In the genomic region with DNA sequence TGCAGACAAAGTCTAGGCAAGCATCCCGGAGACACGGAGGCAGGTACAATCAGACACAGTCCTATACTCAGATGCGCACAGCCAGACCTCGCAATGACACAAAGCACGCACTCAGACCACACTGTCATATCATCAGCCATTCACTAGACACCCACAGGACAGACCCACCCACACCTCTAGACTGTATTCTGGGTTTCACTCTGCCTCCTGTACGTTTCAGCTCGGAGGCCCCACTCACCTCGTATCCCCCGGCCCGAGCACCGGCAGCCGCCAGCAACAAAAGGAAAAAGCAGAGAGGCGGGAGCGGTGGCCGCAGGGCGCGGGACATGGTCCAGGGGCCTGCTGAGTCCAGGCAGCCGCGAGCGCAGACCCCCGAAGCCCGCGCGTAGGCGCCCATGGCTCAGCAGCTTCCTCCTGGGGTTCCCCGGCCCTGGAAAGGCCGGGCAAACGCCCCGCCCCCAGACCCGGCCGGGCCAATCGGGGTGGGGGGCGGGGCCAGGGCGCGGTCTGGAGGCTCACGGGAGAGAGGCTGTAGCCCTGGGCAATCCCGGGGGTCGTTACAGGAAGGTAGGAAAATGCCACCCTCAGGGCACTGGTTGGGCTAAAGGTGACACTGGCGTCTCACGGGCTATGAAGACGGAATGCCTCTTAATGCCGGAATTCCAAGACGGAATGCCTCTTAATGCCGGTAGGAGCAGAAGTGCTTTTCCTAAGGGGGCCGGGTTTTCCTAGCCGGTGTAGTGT, we compare ENCODE assay signal across 8 cellular contexts. TPM values are rescaled to one million over a fixed set of nuclear protein-coding genes. Genes with fewer than 3 reads are reported as not detected.
DNase-seq lines count a peak whose midpoint lies in the region; ATAC-seq, FAIRE-seq and TF ChIP-seq lines count a peak whose summit lies in the region.

A gene (minus strand): TSS at position 438 of the 744 bp plus-strand sequence. CDS start 41 bp downstream, at position 397.
A gene with protein sequence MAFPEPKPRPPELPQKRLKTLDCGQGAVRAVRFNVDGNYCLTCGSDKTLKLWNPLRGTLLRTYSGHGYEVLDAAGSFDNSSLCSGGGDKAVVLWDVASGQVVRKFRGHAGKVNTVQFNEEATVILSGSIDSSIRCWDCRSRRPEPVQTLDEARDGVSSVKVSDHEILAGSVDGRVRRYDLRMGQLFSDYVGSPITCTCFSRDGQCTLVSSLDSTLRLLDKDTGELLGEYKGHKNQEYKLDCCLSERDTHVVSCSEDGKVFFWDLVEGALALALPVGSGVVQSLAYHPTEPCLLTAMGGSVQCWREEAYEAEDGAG (plus strand): TSS at position 503 of the 744 bp plus-strand sequence. CDS start 2,984 bp downstream, outside the sequence.

- peak within 1 kb of the TSS; percentile 96 for H3K18ac ChIP-seq in neuronal stem cell (ENCODE audit: low read length)

- H2AFZ ChIP-seq in neuronal stem cell (ENCODE audit: low read length), result peak within 1 kb of the TSS; percentile 92

- no peak within 1 kb of the TSS for H2AK5ac ChIP-seq in neuronal stem cell (ENCODE audit: low read depth, low read length)

- TF ChIP-seq CTCF in LNCaP clone FGC (IDR thresholded peaks at IDR 0.05; ENCODE audit: control insufficient read depth, extremely low read depth, insufficient read depth), result no peak

- H3K27ac ChIP-seq in neuronal stem cell (replicated peaks; ENCODE audit: low read length) (no peak within 1 kb of the TSS), subcutaneous abdominal adipose tissue (ENCODE audit: low read depth, low read length) (peak within 1 kb of the TSS; percentile 76)

- no peak within 1 kb of the TSS for H2BK15ac ChIP-seq in neuronal stem cell (ENCODE audit: low read length)

- H3K9ac ChIP-seq in neuronal stem cell (ENCODE audit: low read depth, low read length, poor library complexity) (peak within 1 kb of the TSS; percentile 90), subcutaneous abdominal adipose tissue (ENCODE audit: low read length in 5 of 5) (peak within 1 kb of the TSS; percentile 84 to 99 (median 90))

- in situ Hi-C loops in SK-MEL-5 (cut with HindIII; ENCODE audit: low pct_unique_long_range_greater_than_20kb, low sequenced_read_pairs), result no loop called here

- H3K27me3 ChIP-seq in neuronal stem cell (ENCODE audit: control insufficient read depth in 3 of 3, insufficient read depth in 3 of 3, low read depth in 1 of 3, low read length in 3 of 3), result no peaks in the 10 kb centered on the region
- no peaks in the 10 kb centered on the region for H3K27me3 ChIP-seq in subcutaneous abdominal adipose tissue (ENCODE audit: control insufficient read depth in 5 of 5, insufficient read depth in 4 of 5, low read length in 5 of 5)

- H3K14ac ChIP-seq in neuronal stem cell (ENCODE audit: low read length), result no peak within 1 kb of the TSS

- peaks cover 17 to 25% of the 10 kb centered on the region in 2 donors for H3K4me1 ChIP-seq in neuronal stem cell (ENCODE audit: control insufficient read depth in 2 of 2, insufficient read depth in 1 of 2, low read depth in 1 of 2, low read length in 2 of 2)
- H3K4me1 ChIP-seq in subcutaneous abdominal adipose tissue (ENCODE audit: control insufficient read depth in 5 of 5, insufficient read depth in 5 of 5, low read length in 5 of 5), result peaks cover 21 to 67% (median 48%) of the 10 kb centered on the region in 5 donors

- H3K4me2 ChIP-seq in neuronal stem cell (ENCODE audit: insufficient read depth, low read length, poor library complexity, severe bottlenecking), result peak within 1 kb of the TSS; percentile 62

- H3K4me3 ChIP-seq in LNCaP clone FGC (ENCODE audit: low read depth, low read length), result peak within 1 kb of the TSS; percentile 98
- peak within 1 kb of the TSS; percentile 67 to 90 for H3K4me3 ChIP-seq in neuronal stem cell (ENCODE audit: low read length in 2 of 2)
- H3K4me3 ChIP-seq in subcutaneous abdominal adipose tissue (ENCODE audit: low read depth in 1 of 5, low read length in 5 of 5), result peak within 1 kb of the TSS; percentile 86 to 98 (median 95)

- WGBS in neuronal stem cell (ENCODE audit: extremely low coverage in 2 of 2, insufficient read length in 2 of 2, insufficient replicate concordance in 1 of 2), 2 donors, result no CpG with 5 or more reads among the region's 46 CpGs

- H3K9me3 ChIP-seq in neuronal stem cell (replicated peaks in 1 of 2; ENCODE audit: control insufficient read depth in 2 of 2, insufficient read depth in 1 of 2, low read depth in 1 of 2, low read length in 2 of 2) (no peaks in the 10 kb centered on the region), subcutaneous abdominal adipose tissue (ENCODE audit: control insufficient read depth in 5 of 5, low read length in 5 of 5) (no peaks in the 10 kb centered on the region)

- no peak within 1 kb of the TSS for H3K4ac ChIP-seq in neuronal stem cell (ENCODE audit: low read length)

- H2BK5ac ChIP-seq in neuronal stem cell (ENCODE audit: low read length), result peak within 1 kb of the TSS; percentile 16

- peak in 13 of 14 donors; percentile 10 to 83 (median 42) for DNase-seq in C1 segment of cervical spinal cord (lab: John Stamatoyannopoulos, UW)
- no peak for DNase-seq in LNCaP clone FGC (ENCODE audit: low read depth)
- DNase-seq in SK-MEL-5 (ENCODE audit: low read depth, low spot score), result peak; percentile 58
- DNase-seq in activated gamma-delta T cell treated with anti-CD3 and anti-CD28 coated beads, Interleukin-2, amount 50 U/mL, for 16 hours (ENCODE audit: low read depth), result peak; percentile 71
- DNase-seq in frontal cortex (ENCODE audit: low spot score in 2 of 2), result peak; percentile 84 to 93
- DNase-seq in neuronal stem cell (ENCODE audit: low spot score), result peak; percentile 80

- peak within 1 kb of the TSS; percentile 29 for H4K8ac ChIP-seq in neuronal stem cell (ENCODE audit: low read depth, low read length)

- peak; percentile 41 for ATAC-seq in GM19467 (IDR thresholded peaks at IDR 0.05; ENCODE audit: unreplicated experiment)

- no peak within 1 kb of the TSS for H2BK12ac ChIP-seq in neuronal stem cell (ENCODE audit: low read length)

- H3K23ac ChIP-seq in neuronal stem cell (ENCODE audit: low read depth, low read length, poor library complexity), result no peak within 1 kb of the TSS

- H2BK120ac ChIP-seq in neuronal stem cell (ENCODE audit: low read depth, low read length), result no peak within 1 kb of the TSS

- H3K36me3 ChIP-seq in neuronal stem cell (replicated peaks in 1 of 2; ENCODE audit: control insufficient read depth in 2 of 2, insufficient read depth in 2 of 2, low read length in 2 of 2) (peaks cover 22 to 53% of the 10 kb centered on the region in 2 donors), subcutaneous abdominal adipose tissue (ENCODE audit: control insufficient read depth in 5 of 5, insufficient read depth in 5 of 5, low read length in 5 of 5) (peaks cover 0 to 34% (median 15%) of the 10 kb centered on the region in 5 donors)

- FAIRE-seq in frontal cortex (lab: Jason Lieb, UNC), result no peak

- no peak within 1 kb of the TSS for H4K91ac ChIP-seq in neuronal stem cell (ENCODE audit: low read depth, low read length, poor library complexity)

- peaks cover 24% of the 10 kb centered on the region for H3K79me1 ChIP-seq in neuronal stem cell (ENCODE audit: low read depth, low read length)

RNA-seq across cellular contexts. Expression of the first gene that starts in this region (rescaled TPM):
- total RNA-seq in SK-MEL-5 (2014; rRNA removed; shearing (Covaris generic)), result 32.0 and 33.5 TPM in 2 replicates
- polyA plus RNA-seq in SK-MEL-5 (2015; cell fraction: cytosol; rRNA removed), result 74.5 and 93.3 TPM in 2 replicates
- polyA plus RNA-seq in SK-MEL-5 (2015; cell fraction: nucleus; rRNA removed), result 82.0 and 123 TPM in 2 replicates
- 10.6 TPM for total RNA-seq in frontal cortex
- polyA plus RNA-seq in neuronal stem cell (2013, experiment 1 of 2), result 48.1 TPM
- polyA plus RNA-seq in neuronal stem cell (2013, experiment 2 of 2), result 48.3 TPM

RNA-seq across cellular contexts. Expression of the second gene that starts in this region (rescaled TPM):
- 2.9 and 8.0 TPM in 2 replicates for total RNA-seq in SK-MEL-5 (2014; rRNA removed; shearing (Covaris generic))
- 8.4 and 13.0 TPM in 2 replicates for polyA plus RNA-seq in SK-MEL-5 (2015; cell fraction: cytosol; rRNA removed)
- 13.0 and 16.7 TPM in 2 replicates for polyA plus RNA-seq in SK-MEL-5 (2015; cell fraction: nucleus; rRNA removed)
- 9.0 TPM for total RNA-seq in frontal cortex
- 11.5 TPM for polyA plus RNA-seq in neuronal stem cell (2013, experiment 1 of 2)
- 10.8 TPM for polyA plus RNA-seq in neuronal stem cell (2013, experiment 2 of 2)
